ENCODE assay signal across 9 cellular contexts in genomic region chr12:75812341-75813018, GRCh38.
A peak's percentile ranks its signal among the peaks of the same experiment; 100 is the strongest.
DNase-seq lines count a peak whose midpoint lies in the region; ATAC-seq lines count a peak whose summit lies in the region.
"Had no signal": no experiment of that assay in that cellular context is flagged by ENCODE, and none has a peak within 500 bp of the region (broad histone marks: within the 10 kb centered on the region; RNA-seq: fewer than 3 reads in every experiment).

No MANE protein-coding gene starts in this region.

- DNase-seq in NCI-H146 (lab: John Stamatoyannopoulos, UW), result peak; percentile 51
- no peak for DNase-seq in NCI-H146 treated with DMSO at 0.1 percent for 48 hours (lab: John Stamatoyannopoulos, UW; ENCODE audit: unreplicated experiment)
- DNase-seq in LHCN-M2 (ENCODE audit: low read depth), result peak; percentile 47
- DNase-seq in astrocyte of the hippocampus (ENCODE audit: low read depth, low spot score), result peak; percentile 70
- peak; percentile 36 for DNase-seq in renal cortical epithelial cell (ENCODE audit: low read depth)
- DNase-seq in activated CD4-positive, alpha-beta T cell treated with anti-CD3 and anti-CD28 coated beads, Interleukin-2, amount 50 U/mL, for 4 hours, result no peak

- ATAC-seq in HG03460 (IDR thresholded peaks at IDR 0.05; ENCODE audit: unreplicated experiment) (no peak), HG03135 (IDR thresholded peaks at IDR 0.05; ENCODE audit: unreplicated experiment) (no peak)
- ATAC-seq: A549 had no signal

Comparison
In these comparisons a context has a peak if more than half of its experiments do, and no peak if none do; other contexts are left out.
1. DNase-seq: peak in NCI-H146 (single experiment), LHCN-M2 (single experiment), astrocyte of the hippocampus (single experiment) and renal cortical epithelial cell (single experiment); none in NCI-H146 treated with DMSO at 0.1 percent for 48 hours (single experiment) and activated CD4-positive, alpha-beta T cell treated with anti-CD3 and anti-CD28 coated beads, Interleukin-2, amount 50 U/mL, for 4 hours (0 of 2).